Comparison of ENCODE assay signal across 2 cellular contexts in genomic region chr6:169121013-169121412, GRCh38.
TF ChIP-seq lines count a peak whose summit lies in the region.

No MANE protein-coding gene starts in this region.

TF ChIP-seq in SK-N-SH, 30 proteins besides CTCF, POLR2A, EP300 and RAD21 (continued from another document):
- TF ChIP-seq MAX (IDR thresholded peaks at IDR 0.05; ENCODE audit: low read depth) = no peak
- TF ChIP-seq FOSL2 (IDR thresholded peaks at IDR 0.05; ENCODE audit: borderline replicate concordance, low read depth) = no peak
- TF ChIP-seq GATA2 (CRISPR knock-in tag; IDR thresholded peaks at IDR 0.05) = no peak
- TF ChIP-seq, protein P1, sequence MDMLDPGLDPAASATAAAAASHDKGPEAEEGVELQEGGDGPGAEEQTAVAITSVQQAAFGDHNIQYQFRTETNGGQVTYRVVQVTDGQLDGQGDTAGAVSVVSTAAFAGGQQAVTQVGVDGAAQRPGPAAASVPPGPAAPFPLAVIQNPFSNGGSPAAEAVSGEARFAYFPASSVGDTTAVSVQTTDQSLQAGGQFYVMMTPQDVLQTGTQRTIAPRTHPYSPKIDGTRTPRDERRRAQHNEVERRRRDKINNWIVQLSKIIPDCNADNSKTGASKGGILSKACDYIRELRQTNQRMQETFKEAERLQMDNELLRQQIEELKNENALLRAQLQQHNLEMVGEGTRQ (IDR thresholded peaks at IDR 0.05; ENCODE audit: borderline replicate concordance, low read depth, low read length) = no peak
- TF ChIP-seq ELF1 (IDR thresholded peaks at IDR 0.05) = no peak
- no peak for TF ChIP-seq FOXM1 (IDR thresholded peaks at IDR 0.05; ENCODE audit: low read depth)
- TF ChIP-seq YY1 (IDR thresholded peaks at IDR 0.05; ENCODE audit: low read depth) = no peak
- no peak for TF ChIP-seq GABPA (IDR thresholded peaks at IDR 0.05; ENCODE audit: low read depth)
- TF ChIP-seq SIN3A (IDR thresholded peaks at IDR 0.05; ENCODE audit: borderline replicate concordance, low read depth, low read length) = no peak
- TF ChIP-seq RFX5 (IDR thresholded peaks at IDR 0.05; ENCODE audit: low read length) = no peak
- no peak for TF ChIP-seq MXI1 (IDR thresholded peaks at IDR 0.05; ENCODE audit: low read depth, low read length)
- TF ChIP-seq JUND (IDR thresholded peaks at IDR 0.05) = no peak
- TF ChIP-seq SMC3 (IDR thresholded peaks at IDR 0.05; ENCODE audit: low read depth, low read length) = no peak
- TF ChIP-seq REST (IDR thresholded peaks at IDR 0.05; ENCODE audit: low read depth, low read length) = no peak

TF ChIP-seq in SK-N-SH treated with all-trans-retinoic acid at 6 μM for 48 hours, 23 proteins besides CTCF, POLR2A, EP300 and RAD21 (continued from another document):
- TF ChIP-seq PATZ1 (CRISPR knock-in tag; IDR thresholded peaks at IDR 0.05; ENCODE audit: borderline replicate concordance) = no peak
- no peak for TF ChIP-seq ISL1 (CRISPR knock-in tag; IDR thresholded peaks at IDR 0.05)
- no peak for TF ChIP-seq ZNF70 (CRISPR knock-in tag; IDR thresholded peaks at IDR 0.05)
- no peak for TF ChIP-seq ZFP30 (CRISPR knock-in tag; IDR thresholded peaks at IDR 0.05)
- TF ChIP-seq TCF4 (CRISPR knock-in tag; IDR thresholded peaks at IDR 0.05; ENCODE audit: borderline replicate concordance) = no peak
- no peak for TF ChIP-seq ZC3H10 (CRISPR knock-in tag; IDR thresholded peaks at IDR 0.05)
- TF ChIP-seq, protein P2, sequence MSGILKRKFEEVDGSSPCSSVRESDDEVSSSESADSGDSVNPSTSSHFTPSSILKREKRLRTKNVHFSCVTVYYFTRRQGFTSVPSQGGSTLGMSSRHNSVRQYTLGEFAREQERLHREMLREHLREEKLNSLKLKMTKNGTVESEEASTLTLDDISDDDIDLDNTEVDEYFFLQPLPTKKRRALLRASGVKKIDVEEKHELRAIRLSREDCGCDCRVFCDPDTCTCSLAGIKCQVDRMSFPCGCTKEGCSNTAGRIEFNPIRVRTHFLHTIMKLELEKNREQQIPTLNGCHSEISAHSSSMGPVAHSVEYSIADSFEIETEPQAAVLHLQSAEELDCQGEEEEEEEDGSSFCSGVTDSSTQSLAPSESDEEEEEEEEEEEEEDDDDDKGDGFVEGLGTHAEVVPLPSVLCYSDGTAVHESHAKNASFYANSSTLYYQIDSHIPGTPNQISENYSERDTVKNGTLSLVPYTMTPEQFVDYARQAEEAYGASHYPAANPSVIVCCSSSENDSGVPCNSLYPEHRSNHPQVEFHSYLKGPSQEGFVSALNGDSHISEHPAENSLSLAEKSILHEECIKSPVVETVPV (CRISPR knock-in tag; IDR thresholded peaks at IDR 0.05) = no peak
- TF ChIP-seq SNAI2 (CRISPR knock-in tag; IDR thresholded peaks at IDR 0.05) = no peak
- no peak for TF ChIP-seq RARB (CRISPR knock-in tag; IDR thresholded peaks at IDR 0.05)
- TF ChIP-seq ZFP3 (CRISPR knock-in tag; IDR thresholded peaks at IDR 0.05) = no peak
- TF ChIP-seq CREB5 (CRISPR knock-in tag; IDR thresholded peaks at IDR 0.05; ENCODE audit: low read depth) = no peak
- TF ChIP-seq ARNTL (CRISPR knock-in tag; IDR thresholded peaks at IDR 0.05; ENCODE audit: borderline replicate concordance, low read depth) = no peak
- TF ChIP-seq GLIS3 (CRISPR knock-in tag; IDR thresholded peaks at IDR 0.05) = no peak
- no peak for TF ChIP-seq ZNF8 (CRISPR knock-in tag; IDR thresholded peaks at IDR 0.05)
